1 cellular context compared by ENCODE assay signal in genomic region chr17:2369551-2370210, GRCh38.
TF ChIP-seq lines count a peak whose summit lies in the region.

No MANE protein-coding gene starts in this region.

TF ChIP-seq in HepG2, 621 proteins besides CTCF, POLR2A, EP300 and RAD21:
- TF ChIP-seq AGO2 (optimal IDR thresholded peaks at IDR 0.05; ENCODE audit: low read depth, low read length), result peak; percentile 19
- no peak for TF ChIP-seq ZBTB20 (CRISPR knock-in tag; IDR thresholded peaks at IDR 0.05; ENCODE audit: borderline replicate concordance, low read depth)
- 0 out of 2 replicates have a peak, but pooled peaks have one; percentile 16 for TF ChIP-seq STAG1 (CRISPR knock-in tag; IDR thresholded peaks at IDR 0.05)
